1 cellular context compared by ENCODE assay signal in the genomic region with DNA sequence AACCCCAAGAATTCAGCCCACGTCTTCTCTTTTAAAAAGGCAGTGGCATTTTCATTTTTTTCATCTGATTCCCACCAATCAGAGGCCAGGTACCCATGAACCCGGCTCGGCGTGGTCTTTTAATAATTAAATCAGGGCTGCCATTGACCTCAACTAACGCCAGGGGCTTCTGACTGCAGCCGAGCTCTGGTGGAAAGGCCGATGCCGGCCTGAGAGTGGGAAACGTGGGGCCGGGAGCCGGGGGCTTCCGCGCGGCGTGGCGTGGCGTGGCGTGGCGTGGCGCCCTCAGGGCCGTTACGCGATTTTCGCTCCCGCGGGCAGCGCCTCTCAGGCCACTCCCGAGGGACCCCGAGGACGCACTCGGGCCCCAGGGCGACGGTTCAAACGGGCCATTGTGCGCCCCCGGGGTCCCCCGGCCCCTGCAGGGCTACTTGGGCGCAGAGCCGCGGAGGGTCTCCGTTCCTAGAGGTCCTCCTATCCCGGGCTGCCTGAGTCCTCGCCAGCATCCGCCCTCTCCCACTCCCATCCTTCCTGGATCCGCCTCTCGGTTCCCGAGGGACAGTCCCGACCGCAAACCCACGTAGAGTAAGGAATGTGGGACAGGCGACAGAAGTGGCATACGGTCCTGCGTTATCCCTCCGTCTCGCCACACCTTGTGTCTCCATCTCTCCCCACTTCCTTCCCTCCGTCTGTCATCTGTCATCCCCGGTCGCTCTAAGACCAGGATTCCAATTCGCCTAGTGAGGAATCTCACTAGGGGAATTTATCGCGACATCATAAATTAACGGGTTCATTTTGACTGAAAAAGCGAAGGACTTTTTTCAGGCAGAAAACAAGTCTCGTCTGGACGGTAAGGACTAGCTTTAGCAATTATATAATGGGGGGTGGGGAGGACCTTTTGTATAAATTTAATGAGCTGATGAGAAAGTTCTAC.
A peak's percentile ranks its signal among the peaks of the same experiment; 100 is the strongest.
TF ChIP-seq lines count a peak whose summit lies in the region.

No MANE protein-coding gene starts in this region.

TF ChIP-seq in HepG2, 621 proteins besides CTCF, POLR2A, EP300 and RAD21 (continued from another document and continues in another):
- TF ChIP-seq HNRNPUL1 (IDR thresholded peaks at IDR 0.05; ENCODE audit: low read depth, low read length), result no peak
- TF ChIP-seq, protein P1, sequence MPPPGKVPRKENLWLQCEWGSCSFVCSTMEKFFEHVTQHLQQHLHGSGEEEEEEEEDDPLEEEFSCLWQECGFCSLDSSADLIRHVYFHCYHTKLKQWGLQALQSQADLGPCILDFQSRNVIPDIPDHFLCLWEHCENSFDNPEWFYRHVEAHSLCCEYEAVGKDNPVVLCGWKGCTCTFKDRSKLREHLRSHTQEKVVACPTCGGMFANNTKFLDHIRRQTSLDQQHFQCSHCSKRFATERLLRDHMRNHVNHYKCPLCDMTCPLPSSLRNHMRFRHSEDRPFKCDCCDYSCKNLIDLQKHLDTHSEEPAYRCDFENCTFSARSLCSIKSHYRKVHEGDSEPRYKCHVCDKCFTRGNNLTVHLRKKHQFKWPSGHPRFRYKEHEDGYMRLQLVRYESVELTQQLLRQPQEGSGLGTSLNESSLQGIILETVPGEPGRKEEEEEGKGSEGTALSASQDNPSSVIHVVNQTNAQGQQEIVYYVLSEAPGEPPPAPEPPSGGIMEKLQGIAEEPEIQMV (CRISPR knock-in tag; IDR thresholded peaks at IDR 0.05; ENCODE audit: low read depth), result no peak
- TF ChIP-seq SMARCE1 (IDR thresholded peaks at IDR 0.05; ENCODE audit: borderline replicate concordance), result no peak
- TF ChIP-seq NR2F2 (IDR thresholded peaks at IDR 0.05; ENCODE audit: borderline replicate concordance, low read depth), result no peak
- TF ChIP-seq EEA1 (CRISPR knock-in tag; IDR thresholded peaks at IDR 0.05; ENCODE audit: borderline replicate concordance), result peak; percentile 74; the same call in 1 of the 2 replicates
- no peak for TF ChIP-seq MED13 (CRISPR knock-in tag; IDR thresholded peaks at IDR 0.05)
- TF ChIP-seq ONECUT2 (CRISPR knock-in tag; IDR thresholded peaks at IDR 0.05), result no peak
- no peak; the same call in 1 of the 2 replicates for TF ChIP-seq ZBTB10 (CRISPR knock-in tag; IDR thresholded peaks at IDR 0.05; ENCODE audit: borderline replicate concordance)
- TF ChIP-seq, protein P2, sequence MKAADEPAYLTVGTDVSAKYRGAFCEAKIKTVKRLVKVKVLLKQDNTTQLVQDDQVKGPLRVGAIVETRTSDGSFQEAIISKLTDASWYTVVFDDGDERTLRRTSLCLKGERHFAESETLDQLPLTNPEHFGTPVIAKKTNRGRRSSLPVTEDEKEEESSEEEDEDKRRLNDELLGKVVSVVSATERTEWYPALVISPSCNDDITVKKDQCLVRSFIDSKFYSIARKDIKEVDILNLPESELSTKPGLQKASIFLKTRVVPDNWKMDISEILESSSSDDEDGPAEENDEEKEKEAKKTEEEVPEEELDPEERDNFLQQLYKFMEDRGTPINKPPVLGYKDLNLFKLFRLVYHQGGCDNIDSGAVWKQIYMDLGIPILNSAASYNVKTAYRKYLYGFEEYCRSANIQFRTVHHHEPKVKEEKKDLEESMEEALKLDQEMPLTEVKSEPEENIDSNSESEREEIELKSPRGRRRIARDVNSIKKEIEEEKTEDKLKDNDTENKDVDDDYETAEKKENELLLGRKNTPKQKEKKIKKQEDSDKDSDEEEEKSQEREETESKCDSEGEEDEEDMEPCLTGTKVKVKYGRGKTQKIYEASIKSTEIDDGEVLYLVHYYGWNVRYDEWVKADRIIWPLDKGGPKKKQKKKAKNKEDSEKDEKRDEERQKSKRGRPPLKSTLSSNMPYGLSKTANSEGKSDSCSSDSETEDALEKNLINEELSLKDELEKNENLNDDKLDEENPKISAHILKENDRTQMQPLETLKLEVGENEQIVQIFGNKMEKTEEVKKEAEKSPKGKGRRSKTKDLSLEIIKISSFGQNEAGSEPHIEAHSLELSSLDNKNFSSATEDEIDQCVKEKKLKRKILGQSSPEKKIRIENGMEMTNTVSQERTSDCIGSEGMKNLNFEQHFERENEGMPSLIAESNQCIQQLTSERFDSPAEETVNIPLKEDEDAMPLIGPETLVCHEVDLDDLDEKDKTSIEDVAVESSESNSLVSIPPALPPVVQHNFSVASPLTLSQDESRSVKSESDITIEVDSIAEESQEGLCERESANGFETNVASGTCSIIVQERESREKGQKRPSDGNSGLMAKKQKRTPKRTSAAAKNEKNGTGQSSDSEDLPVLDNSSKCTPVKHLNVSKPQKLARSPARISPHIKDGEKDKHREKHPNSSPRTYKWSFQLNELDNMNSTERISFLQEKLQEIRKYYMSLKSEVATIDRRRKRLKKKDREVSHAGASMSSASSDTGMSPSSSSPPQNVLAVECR (CRISPR knock-in tag; IDR thresholded peaks at IDR 0.05; ENCODE audit: borderline replicate concordance), result no peak
- no peak for TF ChIP-seq SOX6 (IDR thresholded peaks at IDR 0.05)
- TF ChIP-seq SOX6 (CRISPR knock-in tag; IDR thresholded peaks at IDR 0.05), result no peak; the same call in 1 of the 2 replicates
- TF ChIP-seq BCL6 (CRISPR knock-in tag; IDR thresholded peaks at IDR 0.05), result no peak; the same call in 1 of the 2 replicates
- TF ChIP-seq, protein P3, sequence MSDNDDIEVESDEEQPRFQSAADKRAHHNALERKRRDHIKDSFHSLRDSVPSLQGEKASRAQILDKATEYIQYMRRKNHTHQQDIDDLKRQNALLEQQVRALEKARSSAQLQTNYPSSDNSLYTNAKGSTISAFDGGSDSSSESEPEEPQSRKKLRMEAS (IDR thresholded peaks at IDR 0.05), result peak; percentile 23; the same call in 1 of the 2 replicates
- TF ChIP-seq ZZZ3 (CRISPR knock-in tag; IDR thresholded peaks at IDR 0.05; ENCODE audit: borderline replicate concordance), result 0 out of 2 replicates have a peak, but pooled peaks have one; percentile 61
- TF ChIP-seq GRHL1 (CRISPR knock-in tag; conservative IDR thresholded peaks at IDR 0.05), result no peak
- TF ChIP-seq, protein P4, sequence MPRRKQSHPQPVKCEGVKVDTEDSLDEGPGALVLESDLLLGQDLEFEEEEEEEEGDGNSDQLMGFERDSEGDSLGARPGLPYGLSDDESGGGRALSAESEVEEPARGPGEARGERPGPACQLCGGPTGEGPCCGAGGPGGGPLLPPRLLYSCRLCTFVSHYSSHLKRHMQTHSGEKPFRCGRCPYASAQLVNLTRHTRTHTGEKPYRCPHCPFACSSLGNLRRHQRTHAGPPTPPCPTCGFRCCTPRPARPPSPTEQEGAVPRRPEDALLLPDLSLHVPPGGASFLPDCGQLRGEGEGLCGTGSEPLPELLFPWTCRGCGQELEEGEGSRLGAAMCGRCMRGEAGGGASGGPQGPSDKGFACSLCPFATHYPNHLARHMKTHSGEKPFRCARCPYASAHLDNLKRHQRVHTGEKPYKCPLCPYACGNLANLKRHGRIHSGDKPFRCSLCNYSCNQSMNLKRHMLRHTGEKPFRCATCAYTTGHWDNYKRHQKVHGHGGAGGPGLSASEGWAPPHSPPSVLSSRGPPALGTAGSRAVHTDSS (CRISPR knock-in tag; conservative IDR thresholded peaks at IDR 0.05), result no peak
- TF ChIP-seq ZBTB14 (CRISPR knock-in tag; IDR thresholded peaks at IDR 0.05), result no peak
- TF ChIP-seq PHF20 (CRISPR knock-in tag; IDR thresholded peaks at IDR 0.05), result 0 out of 2 replicates have a peak, but pooled peaks have one; percentile 36
- no peak for TF ChIP-seq MZF1 (CRISPR knock-in tag; IDR thresholded peaks at IDR 0.05; ENCODE audit: borderline replicate concordance)
- no peak for TF ChIP-seq TRIM22 (IDR thresholded peaks at IDR 0.05)
- no peak for TF ChIP-seq TBP (CRISPR knock-in tag; IDR thresholded peaks at IDR 0.05)
- no peak for TF ChIP-seq SOX13 (IDR thresholded peaks at IDR 0.05)
- peak in 1 of 2 experiments; percentile 15; a peak in 1 of 4 replicates for TF ChIP-seq SOX13 (CRISPR knock-in tag; conservative IDR thresholded peaks at IDR 0.05 in 1 of 2, IDR thresholded peaks at IDR 0.05 in 1 of 2)
- no peak for TF ChIP-seq MATR3 (CRISPR knock-in tag; IDR thresholded peaks at IDR 0.05)
- TF ChIP-seq, protein P5, sequence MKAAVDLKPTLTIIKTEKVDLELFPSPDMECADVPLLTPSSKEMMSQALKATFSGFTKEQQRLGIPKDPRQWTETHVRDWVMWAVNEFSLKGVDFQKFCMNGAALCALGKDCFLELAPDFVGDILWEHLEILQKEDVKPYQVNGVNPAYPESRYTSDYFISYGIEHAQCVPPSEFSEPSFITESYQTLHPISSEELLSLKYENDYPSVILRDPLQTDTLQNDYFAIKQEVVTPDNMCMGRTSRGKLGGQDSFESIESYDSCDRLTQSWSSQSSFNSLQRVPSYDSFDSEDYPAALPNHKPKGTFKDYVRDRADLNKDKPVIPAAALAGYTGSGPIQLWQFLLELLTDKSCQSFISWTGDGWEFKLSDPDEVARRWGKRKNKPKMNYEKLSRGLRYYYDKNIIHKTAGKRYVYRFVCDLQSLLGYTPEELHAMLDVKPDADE (CRISPR knock-in tag; IDR thresholded peaks at IDR 0.05), result no peak
- TF ChIP-seq, protein P6, sequence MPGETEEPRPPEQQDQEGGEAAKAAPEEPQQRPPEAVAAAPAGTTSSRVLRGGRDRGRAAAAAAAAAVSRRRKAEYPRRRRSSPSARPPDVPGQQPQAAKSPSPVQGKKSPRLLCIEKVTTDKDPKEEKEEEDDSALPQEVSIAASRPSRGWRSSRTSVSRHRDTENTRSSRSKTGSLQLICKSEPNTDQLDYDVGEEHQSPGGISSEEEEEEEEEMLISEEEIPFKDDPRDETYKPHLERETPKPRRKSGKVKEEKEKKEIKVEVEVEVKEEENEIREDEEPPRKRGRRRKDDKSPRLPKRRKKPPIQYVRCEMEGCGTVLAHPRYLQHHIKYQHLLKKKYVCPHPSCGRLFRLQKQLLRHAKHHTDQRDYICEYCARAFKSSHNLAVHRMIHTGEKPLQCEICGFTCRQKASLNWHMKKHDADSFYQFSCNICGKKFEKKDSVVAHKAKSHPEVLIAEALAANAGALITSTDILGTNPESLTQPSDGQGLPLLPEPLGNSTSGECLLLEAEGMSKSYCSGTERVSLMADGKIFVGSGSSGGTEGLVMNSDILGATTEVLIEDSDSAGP (CRISPR knock-in tag; IDR thresholded peaks at IDR 0.05; ENCODE audit: borderline replicate concordance), result peak; percentile 71
- 0 out of 2 replicates have a peak, but pooled peaks have one; percentile 21 for TF ChIP-seq FOXO1 (CRISPR knock-in tag; IDR thresholded peaks at IDR 0.05)
- peak; percentile 75; the same call in 1 of the 2 replicates for TF ChIP-seq ZNF362 (CRISPR knock-in tag; IDR thresholded peaks at IDR 0.05; ENCODE audit: borderline replicate concordance)
- TF ChIP-seq ZNF12 (CRISPR knock-in tag; IDR thresholded peaks at IDR 0.05), result no peak
- TF ChIP-seq ZNF333 (CRISPR knock-in tag; IDR thresholded peaks at IDR 0.05; ENCODE audit: borderline replicate concordance), result no peak; the same call in 1 of the 2 replicates
- TF ChIP-seq DNMT3B (CRISPR knock-in tag; conservative IDR thresholded peaks at IDR 0.05), result no peak
